8 cellular contexts compared by ENCODE assay signal in the genomic region with DNA sequence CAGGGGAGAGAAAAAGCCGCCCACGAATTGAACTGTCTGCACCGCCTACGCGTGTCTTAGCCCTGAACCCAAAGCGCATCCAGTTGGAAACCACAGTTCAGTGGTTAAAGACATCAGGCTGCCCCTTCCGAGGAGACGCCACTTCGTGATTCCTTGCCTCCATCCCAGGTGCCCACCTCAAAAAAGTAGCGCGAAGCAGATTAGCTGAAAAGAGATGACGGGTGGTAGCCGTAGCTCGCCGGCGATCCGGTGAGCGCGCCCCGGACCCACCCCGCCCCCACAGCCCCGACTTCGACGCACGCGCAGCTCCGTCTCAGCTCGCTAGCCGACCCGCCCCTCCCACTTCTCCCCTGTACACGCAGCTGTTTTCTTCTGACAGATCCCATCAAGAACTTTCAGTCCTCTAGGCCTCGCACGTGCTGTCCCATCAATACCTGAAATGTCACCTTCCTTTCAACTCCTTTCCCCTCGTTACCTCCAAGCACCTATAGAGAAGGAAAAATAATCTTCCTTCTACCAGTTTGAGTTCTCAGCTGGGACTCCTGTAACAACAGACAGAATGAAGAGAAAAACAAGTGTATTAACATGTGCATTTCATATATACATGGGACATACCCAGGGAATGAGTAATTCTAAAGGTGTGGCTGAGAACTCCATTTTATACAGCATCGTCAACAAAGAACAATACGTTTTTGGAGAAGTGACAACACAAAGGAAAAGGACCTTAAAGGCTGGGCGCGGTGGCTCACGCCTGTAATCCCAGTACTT. TPM values are rescaled to one million over a fixed set of nuclear protein-coding genes. Genes with fewer than 3 reads are reported as not detected.
DNase-seq lines count a peak whose midpoint lies in the region; ATAC-seq and TF ChIP-seq lines count a peak whose summit lies in the region.

No MANE protein-coding gene starts in this region.

- H3K36me3 ChIP-seq in NT2/D1 (ENCODE audit: insufficient read depth, insufficient read length, low read length): no peaks in the 10 kb centered on the region

- H3K27me3 ChIP-seq in NT2/D1 (ENCODE audit: insufficient read depth, insufficient read length) (no peaks in the 10 kb centered on the region), mononuclear cell (ENCODE audit: insufficient read depth, low read length) (peaks cover 8% of the 10 kb centered on the region)

- TF ChIP-seq CTCF in epithelial cell of esophagus (IDR thresholded peaks at IDR 0.05; ENCODE audit: insufficient read depth, low read depth, low read length, missing control alignments): no peak

- H3K4me3 ChIP-seq in NT2/D1 (ENCODE audit: insufficient read length, low read depth) (peak overlapping the region; percentile 89), epithelial cell of esophagus (ENCODE audit: low read length) (peak overlapping the region; percentile 97), mononuclear cell (ENCODE audit: low read length) (peak overlapping the region; percentile 84)

- no peaks in the 10 kb centered on the region for H3K9me3 ChIP-seq in NT2/D1 (ENCODE audit: insufficient read depth, low read length)
- no peaks in the 10 kb centered on the region for H3K9me3 ChIP-seq in mononuclear cell (ENCODE audit: low read depth, low read length)

- H3K4me1 ChIP-seq in NT2/D1 (ENCODE audit: insufficient read depth, insufficient read length): peaks cover 5% of the 10 kb centered on the region
- H3K4me1 ChIP-seq in mononuclear cell (ENCODE audit: insufficient read depth, low read length): peaks cover 52% of the 10 kb centered on the region

- ATAC-seq in GM19463 (IDR thresholded peaks at IDR 0.05; ENCODE audit: unreplicated experiment): peak; percentile 35

- DNase-seq in CD1c-positive myeloid dendritic cell (ENCODE audit: extremely low spot score) (peak; percentile 96), HT-29 (ENCODE audit: low spot score) (peak; percentile 92), NT2/D1 (ENCODE audit: low read depth, low spot score) (no peak), activated T-cell treated with anti-CD3 and anti-CD28 coated beads for 1 hour (ENCODE audit: low read depth) (peak; percentile 77), epithelial cell of esophagus (ENCODE audit: low read depth) (peak; percentile 91)
- DNase-seq in stimulated activated CD8-positive, alpha-beta memory T cell treated with anti-CD3 and anti-CD28 coated beads, Interleukin-2, amount 100 ng/mL, for 1 hour (ENCODE audit: low read depth in 2 of 2): peak; percentile 51 to 75

- H3K9ac ChIP-seq in NT2/D1 (ENCODE audit: insufficient read length, low read depth): peak overlapping the region; percentile 78

RNA-seq across cellular contexts. Expression of a gene that starts 49.5 kb away (rescaled TPM):
- not detected in 2 replicates for total RNA-seq in HT-29 (2014; rRNA removed; shearing (Covaris generic))
- under 0.01 TPM for total RNA-seq in mononuclear cell

RNA-seq across cellular contexts. Expression of a gene that starts 54.7 kb away (rescaled TPM):
- 22.8 and 29.4 TPM in 2 replicates for total RNA-seq in HT-29 (2014; rRNA removed; shearing (Covaris generic))
- total RNA-seq in mononuclear cell: 49.3 TPM

RNA-seq across cellular contexts. Expression of a gene that starts 57.5 kb away (rescaled TPM):
- not detected in 2 replicates for total RNA-seq in HT-29 (2014; rRNA removed; shearing (Covaris generic))
- not detected for total RNA-seq in mononuclear cell
